Comparison of ENCODE assay signal across 22 cellular contexts in genomic region chr1:4020411-4020810, GRCh38.
"Had no signal": no experiment of that assay in that cellular context is flagged by ENCODE, and none has a peak within 500 bp of the region (broad histone marks: within the 10 kb centered on the region; RNA-seq: fewer than 3 reads in every experiment).

No MANE protein-coding gene starts in this region.

- H3K4me1 ChIP-seq: colonic mucosa, heart left ventricle, parathyroid adenoma, prostate gland, spleen, tibial nerve had no signal

- H3K36me3 ChIP-seq: colonic mucosa, heart left ventricle, prostate gland, spleen, tibial nerve had no signal

- H3K4me3 ChIP-seq: colonic mucosa, heart left ventricle, prostate gland, spleen, testis, tibial nerve had no signal

- ATAC-seq: heart left ventricle; sciatic nerve; stimulated activated naive B cell treated with anti-CD40 and anti-IgM and Interleukin-4, amounts not matched to agents 10 μg/mL and 1 μg/mL and 100 μg/mL, for 72 hours; stimulated activated naive CD8-positive, alpha-beta T cell treated with anti-CD3 and anti-CD28 coated beads, Interleukin-15, amount 100 ng/mL, for 72 hours had no signal

- H3K9ac ChIP-seq: parathyroid adenoma had no signal

- H3K4me3 Mint-ChIP-seq: mesothelial cell of epicardium; natural killer cell treated with Interleukin-12 subunit alpha and Interleukin-12 subunit beta and Interleukin-15 and Interleukin-18, amount 100 ng/mL, for 72 hours; stimulated activated naive B cell treated with anti-CD40 and anti-IgM and Interleukin-4, amounts not matched to agents 10 μg/mL and 1 μg/mL and 100 μg/mL, for 72 hours; stimulated activated naive CD8-positive, alpha-beta T cell treated with anti-CD3 and anti-CD28 coated beads, Interleukin-15, amount 100 ng/mL, for 72 hours had no signal

- H3K27me3 ChIP-seq: colonic mucosa, testis, tibial nerve had no signal

- H2AFZ ChIP-seq: parathyroid adenoma had no signal

- H3K79me2 ChIP-seq: parathyroid adenoma had no signal

- H3K27ac ChIP-seq: colonic mucosa, heart left ventricle, parathyroid adenoma, prostate gland, spleen, testis, tibial nerve had no signal

- H3K27ac Mint-ChIP-seq: mesothelial cell of epicardium; natural killer cell treated with Interleukin-12 subunit alpha and Interleukin-12 subunit beta and Interleukin-15 and Interleukin-18, amount 100 ng/mL, for 72 hours; stimulated activated naive B cell treated with anti-CD40 and anti-IgM and Interleukin-4, amounts not matched to agents 10 μg/mL and 1 μg/mL and 100 μg/mL, for 72 hours; stimulated activated naive CD8-positive, alpha-beta T cell treated with anti-CD3 and anti-CD28 coated beads, Interleukin-15, amount 100 ng/mL, for 72 hours had no signal

- H3K9me3 Mint-ChIP-seq: mesothelial cell of epicardium; natural killer cell treated with Interleukin-12 subunit alpha and Interleukin-12 subunit beta and Interleukin-15 and Interleukin-18, amount 100 ng/mL, for 72 hours; stimulated activated naive CD8-positive, alpha-beta T cell treated with anti-CD3 and anti-CD28 coated beads, Interleukin-15, amount 100 ng/mL, for 72 hours had no signal

- H3K4me1 Mint-ChIP-seq: mesothelial cell of epicardium; stimulated activated naive CD8-positive, alpha-beta T cell treated with anti-CD3 and anti-CD28 coated beads, Interleukin-15, amount 100 ng/mL, for 72 hours had no signal

- H3K9me3 ChIP-seq: colonic mucosa, heart left ventricle, prostate gland, spleen, testis, tibial nerve had no signal

- DNase-seq: colonic mucosa; dermis blood vessel endothelial cell; erythroblast; foreskin melanocyte; heart left ventricle; hippocampal formation; kidney glomerular epithelial cell; mammary epithelial cell; retina; spleen; stimulated activated CD4-positive, alpha-beta T cell treated with anti-CD3 and anti-CD28 coated beads, Interleukin-15, amount 100 ng/mL, for 24 hours; stimulated activated CD4-positive, alpha-beta T cell treated with anti-CD3 and anti-CD28 coated beads, Interleukin-1b, Interleukin-23, amount 100 ng/mL, for 48 hours; stimulated activated CD4-positive, alpha-beta T cell treated with anti-CD3 and anti-CD28 coated beads, Interleukin-4, amount 100 ng/mL, for 24 hours; stimulated activated naive B cell treated with anti-CD40 and anti-IgM and Interleukin-4, amounts not matched to agents 10 μg/mL and 1 μg/mL and 100 μg/mL, for 72 hours; stimulated activated naive CD8-positive, alpha-beta T cell treated with anti-CD3 and anti-CD28 coated beads, Interleukin-15, amount 100 ng/mL, for 72 hours; testis had no signal

- H3K36me3 Mint-ChIP-seq: mesothelial cell of epicardium; natural killer cell treated with Interleukin-12 subunit alpha and Interleukin-12 subunit beta and Interleukin-15 and Interleukin-18, amount 100 ng/mL, for 72 hours had no signal
